Comparison of ENCODE assay signal across 15 cellular contexts in genomic region chr6:51559059-51559458, GRCh38.
DNase-seq lines count a peak whose midpoint lies in the region; ATAC-seq and TF ChIP-seq lines count a peak whose summit lies in the region.
"Had no signal": no experiment of that assay in that cellular context is flagged by ENCODE, and none has a peak within 500 bp of the region (broad histone marks: within the 10 kb centered on the region; RNA-seq: fewer than 3 reads in every experiment).

No MANE protein-coding gene starts in this region.

- no peaks in the 10 kb centered on the region for H3K9me3 Mint-ChIP-seq in MCF 10A (ENCODE audit: unreplicated experiment)
- H3K9me3 Mint-ChIP-seq: activated naive CD4-positive, alpha-beta T cell treated with anti-CD3 and anti-CD28 coated beads for 36 hours had no signal

- TF ChIP-seq CTCF in GM12865 (IDR thresholded peaks at IDR 0.05; ENCODE audit: insufficient read depth, low read depth, low read length, missing control alignments) (no peak), MCF 10A (IDR thresholded peaks at IDR 0.05; ENCODE audit: unreplicated experiment) (peak; percentile 70), lower lobe of right lung (IDR thresholded peaks at IDR 0.05) (peak; percentile 15)

- DNase-seq in GM12865 (ENCODE audit: low read depth), result peak; percentile 20
- DNase-seq in M059J (ENCODE audit: low read depth), result peak; percentile 9
- DNase-seq in MCF 10A (ENCODE audit: unreplicated experiment), result peak; percentile 60
- no peak for DNase-seq in lower lobe of right lung
- no peak for DNase-seq in DMS 273 treated with DMSO at 0.1 percent for 48 hours (lab: John Stamatoyannopoulos, UW)
- no peak for DNase-seq in NAMALWA (ENCODE audit: low spot score)
- DNase-seq: activated CD4-positive, alpha-beta T cell treated with anti-CD3 and anti-CD28 coated beads, Interleukin-2, amount 50 U/mL, for 4 hours; activated naive CD4-positive, alpha-beta T cell treated with anti-CD3 and anti-CD28 coated beads for 36 hours; C1 segment of cervical spinal cord; HFFc6; stimulated activated CD4-positive, alpha-beta T cell treated with anti-CD3 and anti-CD28 coated beads, Interleukin-12 subunit alpha, Interleukin-12 subunit beta, amount 100 ng/mL, for 4 hours; T-helper 1 cell had no signal

- no peak overlapping the region for H3K27ac Mint-ChIP-seq in MCF 10A (ENCODE audit: low read depth, unreplicated experiment)
- H3K27ac Mint-ChIP-seq: activated naive CD4-positive, alpha-beta T cell treated with anti-CD3 and anti-CD28 coated beads for 36 hours; HFFc6 had no signal

- intact Hi-C loops in MCF 10A (cut with micrococcal nuclease) (loop anchor here (1.0 to 5.0 kb wide), 5 partner anchors 193 to 462 kb away; no protein-coding TSS in a partner anchor), lower lobe of right lung (cut with DNase I) (no loop called here)

- no peaks in the 10 kb centered on the region for H3K4me1 Mint-ChIP-seq in MCF 10A (ENCODE audit: insufficient read depth, unreplicated experiment)
- H3K4me1 Mint-ChIP-seq: central memory CD8-positive, alpha-beta T cell had no signal

- H3K27me3 ChIP-seq in lower lobe of right lung (ENCODE audit: low read depth), result no peaks in the 10 kb centered on the region

- ATAC-seq in lower lobe of right lung, result peak; percentile 29 to 52
- no peak for ATAC-seq in GM18870 (IDR thresholded peaks at IDR 0.05; ENCODE audit: unreplicated experiment)
- no peak for ATAC-seq in GM21390 (IDR thresholded peaks at IDR 0.05; ENCODE audit: unreplicated experiment)

- no TSS peak for BruUV-seq in MCF 10A (replicated peaks; lab: Mats Ljungman, UMichigan)

- H3K4me3 ChIP-seq in GM12865 (ENCODE audit: low read depth, low read length) (no peak overlapping the region), lower lobe of right lung (no peak overlapping the region)

- H3K9me3 ChIP-seq in lower lobe of right lung, result no peaks in the 10 kb centered on the region

- no peak overlapping the region for H3K27ac ChIP-seq in lower lobe of right lung

- no peaks in the 10 kb centered on the region for H3K36me3 ChIP-seq in lower lobe of right lung

- no peaks in the 10 kb centered on the region for H3K36me3 Mint-ChIP-seq in MCF 10A (ENCODE audit: insufficient read depth, unreplicated experiment)

- POLR2A ChIA-PET in MCF 10A (lab: Yijun Ruan, JAX), result interaction anchor here (2.6 kb wide), 1 partner anchor 285 kb away, joined by 9 read pairs; no protein-coding TSS in a partner anchor

- CTCF ChIA-PET in MCF 10A (lab: Yijun Ruan, JAX), result interaction anchor here (0.5 to 10.4 kb wide), 13 partner anchors 10 to 463 kb away, joined by 3 to 92 read pairs (median 4); no protein-coding TSS in a partner anchor

- no peak overlapping the region for H3K4me3 Mint-ChIP-seq in MCF 10A (ENCODE audit: unreplicated experiment)
- H3K4me3 Mint-ChIP-seq: activated naive CD4-positive, alpha-beta T cell treated with anti-CD3 and anti-CD28 coated beads for 36 hours; central memory CD8-positive, alpha-beta T cell; HFFc6 had no signal

- no peaks in the 10 kb centered on the region for H3K27me3 Mint-ChIP-seq in MCF 10A (ENCODE audit: insufficient read depth, unreplicated experiment)
- H3K27me3 Mint-ChIP-seq: central memory CD8-positive, alpha-beta T cell had no signal

- no peaks in the 10 kb centered on the region for H3K4me1 ChIP-seq in lower lobe of right lung

Comparison
In these comparisons a context has a peak if more than half of its experiments do, and no peak if none do; other contexts are left out.
1. DNase-seq: peak in GM12865 (single experiment), M059J (single experiment) and MCF 10A (single experiment); none in lower lobe of right lung (single experiment), DMS 273 treated with DMSO at 0.1 percent for 48 hours (single experiment) and NAMALWA (single experiment).
2. ATAC-seq: peak in lower lobe of right lung (2 of 2); none in GM18870 (single experiment) and GM21390 (single experiment).